Comparison of ENCODE assay signal across 10 cellular contexts in the genomic region with DNA sequence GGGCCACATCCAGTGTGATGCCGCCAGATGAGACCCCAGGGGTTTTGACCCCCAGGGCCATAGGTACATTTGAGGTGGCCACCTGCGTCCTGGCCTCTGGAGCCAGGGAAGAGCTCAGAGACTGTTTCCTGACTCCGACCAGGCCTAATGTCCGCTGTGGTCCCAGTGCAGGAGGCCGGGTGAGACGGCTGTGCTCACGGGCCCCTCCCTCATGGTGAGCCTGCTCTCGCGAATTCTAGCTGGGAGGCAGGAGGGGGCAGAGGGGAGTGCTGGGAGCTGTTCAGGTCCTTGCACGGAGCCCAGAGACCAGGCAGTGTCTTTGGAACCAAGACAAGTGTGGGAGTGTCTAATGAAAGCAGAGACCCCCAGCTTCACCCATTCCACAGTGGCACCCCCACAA.
"Had no signal": no experiment of that assay in that cellular context is flagged by ENCODE, and none has a peak within 500 bp of the region (broad histone marks: within the 10 kb centered on the region; RNA-seq: fewer than 3 reads in every experiment).

No MANE protein-coding gene starts in this region.

- H3K36me3 ChIP-seq: HAP-1 had no signal

- H3K9me3 Mint-ChIP-seq: IgD-negative memory B cell had no signal

- H3K36me3 Mint-ChIP-seq: IgD-negative memory B cell had no signal

- FAIRE-seq: H1, H54, HTR-8/SVneo had no signal

- DNase-seq: HFFc6, KG1 had no signal

- H3K4me1 ChIP-seq: HAP-1 had no signal

- H3K4me2 ChIP-seq: GM23338 had no signal

- H3K4me1 Mint-ChIP-seq: GM23338, IgD-negative memory B cell had no signal

- H3K27ac ChIP-seq: HL-60 had no signal

- ATAC-seq: GM23338, HCT116 had no signal

- H3K27ac Mint-ChIP-seq: GM23338, HFFc6, IgD-negative memory B cell had no signal

- H3K4me3 ChIP-seq: GM23338, HAP-1 had no signal

- H3K4me3 Mint-ChIP-seq: GM23338, HFFc6, IgD-negative memory B cell had no signal

- H2AFZ ChIP-seq: GM23338 had no signal

- H3K9me3 ChIP-seq: HAP-1 had no signal
